19 cellular contexts compared by ENCODE assay signal in the genomic region with DNA sequence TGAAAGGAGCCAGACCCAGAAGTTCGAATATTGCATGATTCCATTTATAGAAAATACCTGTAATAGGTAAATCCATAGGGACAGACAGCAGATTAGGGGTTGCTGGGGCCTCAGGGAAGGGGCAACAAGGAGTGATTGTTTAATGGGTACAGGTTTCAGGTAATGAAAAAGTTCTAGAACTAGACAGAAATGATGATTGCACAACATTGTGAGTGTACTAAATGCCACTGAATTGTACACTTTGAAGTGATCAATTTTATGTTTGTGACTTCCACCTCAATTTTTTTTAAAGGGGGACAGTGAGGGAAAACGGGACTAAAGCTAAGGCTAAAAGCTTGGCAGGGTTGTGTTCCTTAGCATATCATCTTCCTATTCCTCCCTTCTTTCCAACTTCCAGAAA. TPM values are rescaled to one million over a fixed set of nuclear protein-coding genes. Genes with fewer than 3 reads are reported as not detected.
DNase-seq lines count a peak whose midpoint lies in the region; ATAC-seq and TF ChIP-seq lines count a peak whose summit lies in the region.
"Had no signal": no experiment of that assay in that cellular context is flagged by ENCODE, and none has a peak within 500 bp of the region (broad histone marks: within the 10 kb centered on the region; RNA-seq: fewer than 3 reads in every experiment).

No MANE protein-coding gene starts in this region.

- no peak overlapping the region for H4K91ac ChIP-seq in IMR-90 (ENCODE audit: insufficient read depth, low read depth, low read length)

- H3K79me1 ChIP-seq in IMR-90 (ENCODE audit: low read depth in 1 of 2, low read length in 2 of 2), result no peaks in the 10 kb centered on the region

- H3K27ac ChIP-seq in left ventricle myocardium inferior (replicated peaks) (peak overlapping the region; percentile 36), IMR-90 (ENCODE audit: insufficient read depth, low read length) (no peak overlapping the region), iPS-20b (ENCODE audit: low read length) (no peak overlapping the region)
- H3K27ac ChIP-seq: 22Rv1; A549; BLaER1 treated with 17β-estradiol and CSF1 and Interleukin-3, amounts not matched to agents 10 nM and 100 nM; GM23248 had no signal

- no peak overlapping the region for H2BK20ac ChIP-seq in IMR-90 (ENCODE audit: low read depth, low read length)

- H3K4me2 ChIP-seq in IMR-90 (ENCODE audit: low read depth, low read length), result no peak overlapping the region
- H3K4me2 ChIP-seq: A549; BLaER1 treated with 17β-estradiol and CSF1 and Interleukin-3, amounts not matched to agents 10 nM and 100 nM had no signal

- no TSS peak for BruUV-seq in IMR-90 (replicated peaks; lab: Mats Ljungman, UMichigan)

- H3K36me3 ChIP-seq in left ventricle myocardium inferior (no peaks in the 10 kb centered on the region), IMR-90 (ENCODE audit: control insufficient read depth, insufficient read depth, low read length) (no peaks in the 10 kb centered on the region), iPS-20b (ENCODE audit: insufficient read depth, low read depth, low read length) (no peaks in the 10 kb centered on the region)
- H3K36me3 ChIP-seq: BE2C; BLaER1 treated with 17β-estradiol and CSF1 and Interleukin-3, amounts not matched to agents 10 nM and 100 nM had no signal

- no peak overlapping the region for H2AK9ac ChIP-seq in IMR-90 (replicated peaks; ENCODE audit: low read depth, low read length, poor library complexity)

- intact Hi-C loops in left ventricle myocardium inferior (cut with micrococcal nuclease) (no loop called here), cardiac septum (cut with DNase I) (no loop called here), IMR-90 (cut with micrococcal nuclease) (no loop called here)

- no peak for ATAC-seq in IMR-90 (ENCODE audit: low read depth)
- ATAC-seq: A549 had no signal

- no peak overlapping the region for H3K56ac ChIP-seq in IMR-90 (ENCODE audit: extremely low read depth, insufficient read depth, low read length)

- no peaks in the 10 kb centered on the region for H4K20me1 ChIP-seq in IMR-90 (ENCODE audit: insufficient read depth, low read length)
- H4K20me1 ChIP-seq: BLaER1 treated with 17β-estradiol and CSF1 and Interleukin-3, amounts not matched to agents 10 nM and 100 nM had no signal

- no peaks in the 10 kb centered on the region for H3K9me1 ChIP-seq in IMR-90 (ENCODE audit: insufficient read depth, low read length)

- no peak overlapping the region for H2BK15ac ChIP-seq in IMR-90 (ENCODE audit: low read depth, low read length)

- H3K18ac ChIP-seq in IMR-90 (ENCODE audit: low read depth, low read length), result no peak overlapping the region

- no peak overlapping the region for H3K9ac ChIP-seq in IMR-90 (ENCODE audit: low read depth, low read length)
- H3K9ac ChIP-seq in iPS-20b (ENCODE audit: low read depth, low read length), result no peak overlapping the region
- H3K9ac ChIP-seq: BLaER1 treated with 17β-estradiol and CSF1 and Interleukin-3, amounts not matched to agents 10 nM and 100 nM; GM23248 had no signal

- H3K4me1 ChIP-seq in left ventricle myocardium inferior (no peaks in the 10 kb centered on the region), IMR-90 (ENCODE audit: control insufficient read depth, insufficient read depth, low read length) (no peaks in the 10 kb centered on the region), iPS-20b (ENCODE audit: insufficient read depth, low read length) (peaks cover 8% of the 10 kb centered on the region)
- H3K4me1 ChIP-seq: A549, BE2C had no signal

- H3K23ac ChIP-seq in IMR-90 (ENCODE audit: low read depth, low read length), result no peak overlapping the region

- no peak overlapping the region for H2BK5ac ChIP-seq in IMR-90 (ENCODE audit: low read depth, low read length, poor library complexity, severe bottlenecking)

- no peaks in the 10 kb centered on the region for H3K27me3 ChIP-seq in left ventricle myocardium inferior (ENCODE audit: low read depth)
- H3K27me3 ChIP-seq in IMR-90 (ENCODE audit: control insufficient read depth, insufficient read depth, low read length), result no peaks in the 10 kb centered on the region
- H3K27me3 ChIP-seq in iPS-20b (ENCODE audit: insufficient read depth, low read length), result peaks cover 11% of the 10 kb centered on the region; the same call in 1 of the 2 replicates
- H3K27me3 ChIP-seq: BE2C; BLaER1 treated with 17β-estradiol and CSF1 and Interleukin-3, amounts not matched to agents 10 nM and 100 nM had no signal

- no peak for TF ChIP-seq POLR2A in IMR-90 (IDR thresholded peaks at IDR 0.05; ENCODE audit: low read depth, low read length)

- H3K4me3 ChIP-seq in left ventricle myocardium inferior (no peak overlapping the region), IMR-90 (ENCODE audit: insufficient read depth, low read depth, low read length) (no peak overlapping the region), iPS-20b (ENCODE audit: low read length) (peak overlapping the region; percentile 40; the same call in 1 of the 2 replicates)
- H3K4me3 ChIP-seq: A549; BLaER1 treated with 17β-estradiol and CSF1 and Interleukin-3, amounts not matched to agents 10 nM and 100 nM; GM23248 had no signal

- no peak for TF ChIP-seq CTCF in left ventricle myocardium inferior (IDR thresholded peaks at IDR 0.05; ENCODE audit: borderline replicate concordance)
- no peak for TF ChIP-seq CTCF in IMR-90 (conservative IDR thresholded peaks at IDR 0.05; ENCODE audit: low read depth, low read length)

- CTCF ChIA-PET in IMR-90 (lab: Yijun Ruan, JAX), result no interaction called here

- no peak overlapping the region for H2AK5ac ChIP-seq in IMR-90 (ENCODE audit: low read depth, low read length)

- in situ Hi-C loops in IMR-90 (cut with MboI; ENCODE audit: low sequenced_read_pairs), result no loop called here

- no peak overlapping the region for H2BK120ac ChIP-seq in IMR-90 (ENCODE audit: low read depth, low read length)

- H3K4ac ChIP-seq in IMR-90 (ENCODE audit: low read depth, low read length), result no peak overlapping the region

- POLR2A ChIA-PET in IMR-90 (lab: Charles Lee; ENCODE audit: unreplicated experiment), result no interaction called here

- DNase-seq in left ventricle myocardium inferior (no peak), cardiac septum (ENCODE audit: low spot score) (no peak), IMR-90 (no peak), DMS79 treated with DMSO at 0.1 percent for 48 hours (lab: John Stamatoyannopoulos, UW) (no peak), A172 (ENCODE audit: low spot score) (no peak)
- DNase-seq: ACHN; AML-193; BE2C; CD4-positive, alpha-beta T cell; CD8-positive, alpha-beta memory T cell; DMS 273 treated with DMSO at 0.1 percent for 48 hours; DMS53; DND-41; GM23248; HCEC 1CT had no signal

- no peak overlapping the region for H2AFZ ChIP-seq in IMR-90 (replicated peaks; ENCODE audit: low read length, poor library complexity)
- H2AFZ ChIP-seq: GM23248 had no signal

- no peak overlapping the region for H4K8ac ChIP-seq in IMR-90 (ENCODE audit: low read depth in 2 of 2, low read length in 2 of 2)

- no peak for TF ChIP-seq RAD21 in IMR-90 (IDR thresholded peaks at IDR 0.05; ENCODE audit: low read length)

- dilution Hi-C loops in IMR-90 (cut with HindIII; ENCODE audit: low sequenced_read_pairs, unreplicated experiment), result no loop called here

- H3K9me3 ChIP-seq in left ventricle myocardium inferior (replicated peaks) (no peaks in the 10 kb centered on the region), IMR-90 (ENCODE audit: control insufficient read depth, insufficient read depth, low read length) (no peaks in the 10 kb centered on the region), iPS-20b (ENCODE audit: insufficient read depth, low read depth, low read length) (no peaks in the 10 kb centered on the region)
- H3K9me3 ChIP-seq: A549; BE2C; BLaER1 treated with 17β-estradiol and CSF1 and Interleukin-3, amounts not matched to agents 10 nM and 100 nM had no signal

- no CpG with 5 or more reads among the region's 2 CpGs for WGBS in IMR-90 (ENCODE audit: extremely low coverage in 2 of 2, insufficient read length in 1 of 2), 2 experiments

- H4K5ac ChIP-seq in IMR-90 (ENCODE audit: low read depth, low read length), result no peak overlapping the region

- H3K14ac ChIP-seq in IMR-90 (replicated peaks; ENCODE audit: low read depth, low read length), result no peak overlapping the region

TF ChIP-seq in IMR-90, 13 proteins besides CTCF, POLR2A, EP300 and RAD21:
- TF ChIP-seq NFE2L2 (IDR thresholded peaks at IDR 0.05; ENCODE audit: low read depth, low read length), result no peak
- peak; percentile 68 for TF ChIP-seq CEBPB (IDR thresholded peaks at IDR 0.05; ENCODE audit: low read depth, low read length)
TF ChIP-seq in IMR-90: peak in this region for 1.

RNA-seq across cellular contexts. Expression of a gene that starts 23.5 kb away (rescaled TPM):
- total RNA-seq in left ventricle myocardium inferior (6.0 TPM), cardiac septum (6.5 TPM), IMR-90 (2012; rRNA removed) (16.3 and 20.8 TPM in 2 replicates)
- 2.0 and 3.3 TPM in 2 replicates for polyA plus RNA-seq in IMR-90 (2012; rRNA removed)
- 0.35 and 0.53 TPM in 2 replicates for polyA plus RNA-seq in IMR-90 (2012; cell fraction: cytosol; rRNA removed)
- 0.16 and 1.8 TPM in 2 replicates for polyA plus RNA-seq in IMR-90 (2012; cell fraction: nucleus; rRNA removed; ENCODE audit: low replicate concordance)
- total RNA-seq in A172 (2014; rRNA removed; shearing (Covaris generic)), result 11.2 and 12.7 TPM in 2 replicates

RNA-seq across cellular contexts. Expression of a gene that starts 37.1 kb away (rescaled TPM):
- total RNA-seq in left ventricle myocardium inferior, result 0.38 TPM
- total RNA-seq in cardiac septum, result 0.48 TPM
- total RNA-seq in IMR-90 (2012; rRNA removed), result not detected in 2 replicates
- 0.03 TPM in 1 of 2 replicates, not detected in the other for polyA plus RNA-seq in IMR-90 (2012; rRNA removed)
- polyA plus RNA-seq in IMR-90 (2012; cell fraction: cytosol; rRNA removed), result 0.02 TPM in 1 of 2 replicates, not detected in the other
- 0.02 TPM in 1 of 2 replicates, not detected in the other for polyA plus RNA-seq in IMR-90 (2012; cell fraction: nucleus; rRNA removed; ENCODE audit: low replicate concordance)
- total RNA-seq in A172 (2014; rRNA removed; shearing (Covaris generic)), result 4.0 and 4.6 TPM in 2 replicates
- total RNA-seq: CD4-positive, alpha-beta T cell; GM23248 had no signal
- polyA plus RNA-seq: GM23248 had no signal
